In genomic region chr15:42728975-42729374, GRCh38 we compare ENCODE assay signal across 25 cellular contexts. TPM values are rescaled to one million over a fixed set of nuclear protein-coding genes. Genes with fewer than 3 reads are reported as not detected.
A peak's percentile ranks its signal among the peaks of the same experiment; 100 is the strongest.
DNase-seq lines count a peak whose midpoint lies in the region; ATAC-seq and TF ChIP-seq lines count a peak whose summit lies in the region.
"Had no signal": no experiment of that assay in that cellular context is flagged by ENCODE, and none has a peak within 500 bp of the region (broad histone marks: within the 10 kb centered on the region; RNA-seq: fewer than 3 reads in every experiment).

No MANE protein-coding gene starts in this region.

- peak overlapping the region in 37 of 59 donors; percentile 0 to 83 (median 62) for H3K27ac ChIP-seq in dorsolateral prefrontal cortex

- H3K36me3 ChIP-seq in H7 (replicated peaks; ENCODE audit: control insufficient read depth, insufficient read depth, low read length) (peaks cover 44% of the 10 kb centered on the region), NT2/D1 (ENCODE audit: insufficient read depth, insufficient read length, low read length) (peaks cover 90% of the 10 kb centered on the region)

- no peak for TF ChIP-seq CTCF in dorsolateral prefrontal cortex (IDR thresholded peaks at IDR 0.05 in 54 of 56, conservative IDR thresholded peaks at IDR 0.05 in 2 of 56; ENCODE audit: low read depth in 1 of 56, partially characterized antibody in 56 of 56)

- intact Hi-C loops in dorsolateral prefrontal cortex (cut with DNase I): no loop called here
- intact Hi-C loops in sciatic nerve (cut with DNase I): no loop called here

- no peak overlapping the region for H3K4me3 ChIP-seq in H7 (ENCODE audit: insufficient read depth, low read depth, low read length)
- no peak overlapping the region for H3K4me3 ChIP-seq in NT2/D1 (ENCODE audit: insufficient read length, low read depth)
- no peak overlapping the region for H3K4me3 ChIP-seq in dorsolateral prefrontal cortex
- H3K4me3 ChIP-seq: GM12878 had no signal

- peak overlapping the region; percentile 17 for H3K9ac ChIP-seq in NT2/D1 (ENCODE audit: insufficient read length, low read depth)

- peaks cover 11% of the 10 kb centered on the region for H3K4me1 ChIP-seq in NT2/D1 (ENCODE audit: insufficient read depth, insufficient read length)
- H3K4me1 ChIP-seq: BE2C had no signal

- no peaks in the 10 kb centered on the region for H3K9me3 ChIP-seq in NT2/D1 (ENCODE audit: insufficient read depth, low read length)
- H3K9me3 ChIP-seq: BE2C had no signal

- H3K27me3 ChIP-seq in H7 (ENCODE audit: control insufficient read depth, insufficient read depth, low read length): no peaks in the 10 kb centered on the region
- no peaks in the 10 kb centered on the region for H3K27me3 ChIP-seq in NT2/D1 (ENCODE audit: insufficient read depth, insufficient read length)
- no peaks in the 10 kb centered on the region for H3K27me3 ChIP-seq in dorsolateral prefrontal cortex
- H3K27me3 ChIP-seq: BE2C had no signal

- peak; percentile 5 for ATAC-seq in sciatic nerve
- ATAC-seq: GM12878, HCT116, PC-3 had no signal

- DNase-seq in H7: peak; percentile 77
- DNase-seq in NT2/D1 (ENCODE audit: low read depth, low spot score): no peak
- no peak for DNase-seq in dorsolateral prefrontal cortex
- no peak for DNase-seq in sciatic nerve (ENCODE audit: low spot score)
- DNase-seq in RPMI8226: no peak
- no peak for DNase-seq in A172 (ENCODE audit: low spot score)
- DNase-seq in activated CD4-positive, CD25-positive, alpha-beta regulatory T cell (lab: John Stamatoyannopoulos, UW): no peak
- DNase-seq: BE2C; CD8-positive, alpha-beta memory T cell; DMS 273 treated with DMSO at 0.1 percent for 48 hours; DMS79; EL; GDM1; GOT3; NCI-H1092; NCI-H1436; NCI-H187; NCI-H2081 treated with DMSO at 0.1 percent for 48 hours; NCI-H345; NCI-H524 treated with DMSO at 0.1 percent for 48 hours; NCI-H774; PC-3; SHP77 had no signal

RNA-seq across cellular contexts. Expression of gene CDAN1, which starts 8.0 kb away (rescaled TPM):
- 14.3 and 15.9 TPM in 2 replicates for total RNA-seq in H7 (2014; rRNA removed; shearing (Covaris generic))
- total RNA-seq in dorsolateral prefrontal cortex (10 to 100 TPM in 119 of 120 experiments, 1 to 10 TPM in 1; 9.5 to 35.4 (median 18.6) TPM), sciatic nerve (21.3 TPM)
- 11.3 and 14.5 TPM in 2 replicates for total RNA-seq in A172 (2014; rRNA removed; shearing (Covaris generic))
